19 cellular contexts compared by ENCODE assay signal in the genomic region with DNA sequence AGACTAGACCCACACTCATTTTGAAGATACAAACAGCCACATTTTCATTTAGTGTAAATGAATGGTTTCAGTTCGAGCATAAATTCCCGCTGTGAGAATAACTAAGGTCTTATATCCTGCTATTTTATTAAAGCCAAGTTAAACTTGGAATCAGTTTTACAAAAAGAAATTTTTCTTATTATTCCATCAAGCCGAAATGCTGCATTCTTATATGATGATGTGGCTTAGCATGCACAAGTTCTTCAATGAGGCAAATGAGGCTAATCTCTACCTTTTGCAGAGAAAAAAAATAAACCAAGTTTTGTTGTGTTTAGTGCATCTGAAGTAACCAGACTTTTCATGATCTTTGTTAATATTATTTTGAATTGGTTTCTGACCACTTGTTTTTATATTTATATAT.
"Had no signal": no experiment of that assay in that cellular context is flagged by ENCODE, and none has a peak within 500 bp of the region (broad histone marks: within the 10 kb centered on the region; RNA-seq: fewer than 3 reads in every experiment).

No MANE protein-coding gene starts in this region.

- H3K36me3 ChIP-seq: ascending aorta, tibial artery, uterus had no signal

- ATAC-seq: activated CD4-positive, CD25-positive, alpha-beta regulatory T cell treated with anti-CD3 and anti-CD28 coated beads, Interleukin-2, amount 50 U/mL, for 24 hours; right cardiac atrium; T-cell had no signal

- H3K27ac Mint-ChIP-seq: activated naive CD8-positive, alpha-beta T cell treated with anti-CD3 and anti-CD28 coated beads, Interleukin-2, amount 10 ng/mL, durations not matched to agents 7 days and 5 days; mesothelial cell of epicardium; progenitor cell of endocrine pancreas; T-cell had no signal

- H3K9me3 Mint-ChIP-seq: T-cell had no signal

- H3K4me3 Mint-ChIP-seq: activated naive CD8-positive, alpha-beta T cell treated with anti-CD3 and anti-CD28 coated beads, Interleukin-2, amount 10 ng/mL, durations not matched to agents 7 days and 5 days; central memory CD8-positive, alpha-beta T cell; mesothelial cell of epicardium; T-cell had no signal

- H3K27me3 Mint-ChIP-seq: activated naive CD8-positive, alpha-beta T cell treated with anti-CD3 and anti-CD28 coated beads, Interleukin-2, amount 10 ng/mL, durations not matched to agents 7 days and 5 days; central memory CD8-positive, alpha-beta T cell; progenitor cell of endocrine pancreas; T-cell had no signal

- H3K36me3 Mint-ChIP-seq: activated naive CD8-positive, alpha-beta T cell treated with anti-CD3 and anti-CD28 coated beads, Interleukin-2, amount 10 ng/mL, durations not matched to agents 7 days and 5 days; T-cell had no signal

- H3K9me3 ChIP-seq: ascending aorta, tibial artery, uterus had no signal

- H3K4me3 ChIP-seq: ascending aorta, tibial artery, uterus had no signal

- H3K4me1 ChIP-seq: ascending aorta, tibial artery, uterus had no signal

- H3K27ac ChIP-seq: ascending aorta, tibial artery, uterus had no signal

- H3K4me1 Mint-ChIP-seq: activated naive CD8-positive, alpha-beta T cell treated with anti-CD3 and anti-CD28 coated beads, Interleukin-2, amount 10 ng/mL, durations not matched to agents 7 days and 5 days; central memory CD8-positive, alpha-beta T cell; mesothelial cell of epicardium; T-cell had no signal

- DNase-seq: activated CD4-positive, alpha-beta T cell treated with anti-CD3 and anti-CD28 coated beads, Interleukin-2, amount 50 U/mL, for 1 hour; activated CD8-positive, alpha-beta memory T cell treated with anti-CD3 and anti-CD28 coated beads for 24 hours; activated naive CD8-positive, alpha-beta T cell treated with anti-CD3 and anti-CD28 coated beads, Interleukin-2, amount 10 ng/mL, durations not matched to agents 7 days and 5 days; cortex of kidney; effector CD8-positive, alpha-beta T cell; glutamatergic neuron; right cardiac atrium; small intestine; stimulated activated CD4-positive, alpha-beta T cell treated with anti-CD3 and anti-CD28 coated beads, Interleukin-4, amount 100 ng/mL, for 24 hours; stimulated activated naive CD4-positive, alpha-beta T cell; T-cell; T1000; tibial artery; uterus had no signal

- H3K27me3 ChIP-seq: ascending aorta, tibial artery, uterus had no signal
